1 cellular context compared by ENCODE assay signal in the genomic region with DNA sequence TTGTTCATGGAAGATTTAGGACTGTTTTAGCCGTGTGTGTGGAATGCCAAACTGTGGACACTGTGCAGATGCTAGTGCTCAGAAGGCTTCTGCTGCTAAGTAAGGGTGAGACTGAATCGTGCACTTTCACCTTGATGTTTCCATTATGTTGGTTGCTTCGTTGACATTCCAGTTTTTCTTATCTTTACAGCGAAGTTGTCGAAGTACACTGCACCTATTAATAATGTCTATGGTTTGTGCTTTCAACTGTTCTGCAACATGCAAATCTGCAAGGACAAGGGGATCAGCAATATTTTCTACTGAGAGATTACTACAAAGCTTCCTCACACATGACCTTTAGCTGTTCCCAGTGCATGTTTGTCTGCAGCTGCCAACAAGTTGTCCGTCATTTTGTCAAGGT.
TF ChIP-seq lines count a peak whose summit lies in the region.

No MANE protein-coding gene starts in this region.

TF ChIP-seq in HepG2, 621 proteins besides CTCF, POLR2A, EP300 and RAD21 (continued from another document and continues in another):
- TF ChIP-seq, protein P1, sequence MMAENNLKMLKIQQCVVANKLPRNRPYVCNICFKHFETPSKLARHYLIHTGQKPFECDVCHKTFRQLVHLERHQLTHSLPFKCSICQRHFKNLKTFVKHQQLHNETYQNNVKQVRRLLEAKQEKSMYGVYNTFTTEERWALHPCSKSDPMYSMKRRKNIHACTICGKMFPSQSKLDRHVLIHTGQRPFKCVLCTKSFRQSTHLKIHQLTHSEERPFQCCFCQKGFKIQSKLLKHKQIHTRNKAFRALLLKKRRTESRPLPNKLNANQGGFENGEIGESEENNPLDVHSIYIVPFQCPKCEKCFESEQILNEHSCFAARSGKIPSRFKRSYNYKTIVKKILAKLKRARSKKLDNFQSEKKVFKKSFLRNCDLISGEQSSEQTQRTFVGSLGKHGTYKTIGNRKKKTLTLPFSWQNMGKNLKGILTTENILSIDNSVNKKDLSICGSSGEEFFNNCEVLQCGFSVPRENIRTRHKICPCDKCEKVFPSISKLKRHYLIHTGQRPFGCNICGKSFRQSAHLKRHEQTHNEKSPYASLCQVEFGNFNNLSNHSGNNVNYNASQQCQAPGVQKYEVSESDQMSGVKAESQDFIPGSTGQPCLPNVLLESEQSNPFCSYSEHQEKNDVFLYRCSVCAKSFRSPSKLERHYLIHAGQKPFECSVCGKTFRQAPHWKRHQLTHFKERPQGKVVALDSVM (CRISPR knock-in tag; IDR thresholded peaks at IDR 0.05): no peak
- TF ChIP-seq ZNF800 (CRISPR knock-in tag; IDR thresholded peaks at IDR 0.05): no peak
- TF ChIP-seq BRCA1 (CRISPR knock-in tag; IDR thresholded peaks at IDR 0.05): no peak
- TF ChIP-seq ZNF552 (CRISPR knock-in tag; IDR thresholded peaks at IDR 0.05; ENCODE audit: borderline replicate concordance): no peak
- TF ChIP-seq HNF4A (CRISPR knock-in tag; IDR thresholded peaks at IDR 0.05): peak; percentile 73
- no peak for TF ChIP-seq ZNF891 (CRISPR knock-in tag; IDR thresholded peaks at IDR 0.05)
- TF ChIP-seq, protein P2, sequence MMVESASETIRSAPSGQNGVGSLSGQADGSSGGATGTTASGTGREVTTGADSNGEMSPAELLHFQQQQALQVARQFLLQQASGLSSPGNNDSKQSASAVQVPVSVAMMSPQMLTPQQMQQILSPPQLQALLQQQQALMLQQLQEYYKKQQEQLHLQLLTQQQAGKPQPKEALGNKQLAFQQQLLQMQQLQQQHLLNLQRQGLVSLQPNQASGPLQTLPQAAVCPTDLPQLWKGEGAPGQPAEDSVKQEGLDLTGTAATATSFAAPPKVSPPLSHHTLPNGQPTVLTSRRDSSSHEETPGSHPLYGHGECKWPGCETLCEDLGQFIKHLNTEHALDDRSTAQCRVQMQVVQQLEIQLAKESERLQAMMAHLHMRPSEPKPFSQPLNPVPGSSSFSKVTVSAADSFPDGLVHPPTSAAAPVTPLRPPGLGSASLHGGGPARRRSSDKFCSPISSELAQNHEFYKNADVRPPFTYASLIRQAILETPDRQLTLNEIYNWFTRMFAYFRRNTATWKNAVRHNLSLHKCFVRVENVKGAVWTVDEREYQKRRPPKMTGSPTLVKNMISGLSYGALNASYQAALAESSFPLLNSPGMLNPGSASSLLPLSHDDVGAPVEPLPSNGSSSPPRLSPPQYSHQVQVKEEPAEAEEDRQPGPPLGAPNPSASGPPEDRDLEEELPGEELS (CRISPR knock-in tag; IDR thresholded peaks at IDR 0.05): peak; percentile 68
- no peak for TF ChIP-seq GABPB1 (CRISPR knock-in tag; IDR thresholded peaks at IDR 0.05)
- 0 out of 2 replicates have a peak, but pooled peaks have one; percentile 39 for TF ChIP-seq SOX5 (CRISPR knock-in tag; IDR thresholded peaks at IDR 0.05; ENCODE audit: borderline replicate concordance)
- no peak for TF ChIP-seq ZFP82 (CRISPR knock-in tag; IDR thresholded peaks at IDR 0.05; ENCODE audit: borderline replicate concordance)
- TF ChIP-seq, protein P3, sequence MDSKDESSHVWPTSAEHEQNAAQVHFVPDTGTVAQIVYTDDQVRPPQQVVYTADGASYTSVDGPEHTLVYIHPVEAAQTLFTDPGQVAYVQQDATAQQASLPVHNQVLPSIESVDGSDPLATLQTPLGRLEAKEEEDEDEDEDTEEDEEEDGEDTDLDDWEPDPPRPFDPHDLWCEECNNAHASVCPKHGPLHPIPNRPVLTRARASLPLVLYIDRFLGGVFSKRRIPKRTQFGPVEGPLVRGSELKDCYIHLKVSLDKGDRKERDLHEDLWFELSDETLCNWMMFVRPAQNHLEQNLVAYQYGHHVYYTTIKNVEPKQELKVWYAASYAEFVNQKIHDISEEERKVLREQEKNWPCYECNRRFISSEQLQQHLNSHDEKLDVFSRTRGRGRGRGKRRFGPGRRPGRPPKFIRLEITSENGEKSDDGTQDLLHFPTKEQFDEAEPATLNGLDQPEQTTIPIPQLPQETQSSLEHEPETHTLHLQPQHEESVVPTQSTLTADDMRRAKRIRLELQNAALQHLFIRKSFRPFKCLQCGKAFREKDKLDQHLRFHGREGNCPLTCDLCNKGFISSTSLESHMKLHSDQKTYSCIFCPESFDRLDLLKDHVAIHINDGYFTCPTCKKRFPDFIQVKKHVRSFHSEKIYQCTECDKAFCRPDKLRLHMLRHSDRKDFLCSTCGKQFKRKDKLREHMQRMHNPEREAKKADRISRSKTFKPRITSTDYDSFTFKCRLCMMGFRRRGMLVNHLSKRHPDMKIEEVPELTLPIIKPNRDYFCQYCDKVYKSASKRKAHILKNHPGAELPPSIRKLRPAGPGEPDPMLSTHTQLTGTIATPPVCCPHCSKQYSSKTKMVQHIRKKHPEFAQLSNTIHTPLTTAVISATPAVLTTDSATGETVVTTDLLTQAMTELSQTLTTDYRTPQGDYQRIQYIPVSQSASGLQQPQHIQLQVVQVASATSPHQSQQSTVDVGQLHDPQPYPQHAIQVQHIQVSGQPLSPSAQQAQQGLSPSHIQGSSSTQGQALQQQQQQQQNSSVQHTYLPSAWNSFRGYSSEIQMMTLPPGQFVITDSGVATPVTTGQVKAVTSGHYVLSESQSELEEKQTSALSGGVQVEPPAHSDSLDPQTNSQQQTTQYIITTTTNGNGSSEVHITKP (CRISPR knock-in tag; IDR thresholded peaks at IDR 0.05; ENCODE audit: low read depth): no peak
- TF ChIP-seq, protein P4, sequence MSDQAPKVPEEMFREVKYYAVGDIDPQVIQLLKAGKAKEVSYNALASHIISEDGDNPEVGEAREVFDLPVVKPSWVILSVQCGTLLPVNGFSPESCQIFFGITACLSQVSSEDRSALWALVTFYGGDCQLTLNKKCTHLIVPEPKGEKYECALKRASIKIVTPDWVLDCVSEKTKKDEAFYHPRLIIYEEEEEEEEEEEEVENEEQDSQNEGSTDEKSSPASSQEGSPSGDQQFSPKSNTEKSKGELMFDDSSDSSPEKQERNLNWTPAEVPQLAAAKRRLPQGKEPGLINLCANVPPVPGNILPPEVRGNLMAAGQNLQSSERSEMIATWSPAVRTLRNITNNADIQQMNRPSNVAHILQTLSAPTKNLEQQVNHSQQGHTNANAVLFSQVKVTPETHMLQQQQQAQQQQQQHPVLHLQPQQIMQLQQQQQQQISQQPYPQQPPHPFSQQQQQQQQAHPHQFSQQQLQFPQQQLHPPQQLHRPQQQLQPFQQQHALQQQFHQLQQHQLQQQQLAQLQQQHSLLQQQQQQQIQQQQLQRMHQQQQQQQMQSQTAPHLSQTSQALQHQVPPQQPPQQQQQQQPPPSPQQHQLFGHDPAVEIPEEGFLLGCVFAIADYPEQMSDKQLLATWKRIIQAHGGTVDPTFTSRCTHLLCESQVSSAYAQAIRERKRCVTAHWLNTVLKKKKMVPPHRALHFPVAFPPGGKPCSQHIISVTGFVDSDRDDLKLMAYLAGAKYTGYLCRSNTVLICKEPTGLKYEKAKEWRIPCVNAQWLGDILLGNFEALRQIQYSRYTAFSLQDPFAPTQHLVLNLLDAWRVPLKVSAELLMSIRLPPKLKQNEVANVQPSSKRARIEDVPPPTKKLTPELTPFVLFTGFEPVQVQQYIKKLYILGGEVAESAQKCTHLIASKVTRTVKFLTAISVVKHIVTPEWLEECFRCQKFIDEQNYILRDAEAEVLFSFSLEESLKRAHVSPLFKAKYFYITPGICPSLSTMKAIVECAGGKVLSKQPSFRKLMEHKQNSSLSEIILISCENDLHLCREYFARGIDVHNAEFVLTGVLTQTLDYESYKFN (CRISPR knock-in tag; conservative IDR thresholded peaks at IDR 0.05): peak; percentile 67
- TF ChIP-seq FOXA1 (IDR thresholded peaks at IDR 0.05): no peak
- peak; percentile 49; the same call in 1 of the 2 replicates for TF ChIP-seq FOXA1 (CRISPR knock-in tag; IDR thresholded peaks at IDR 0.05)
- no peak for TF ChIP-seq CSRNP1 (CRISPR knock-in tag; IDR thresholded peaks at IDR 0.05)
- peak; percentile 69 for TF ChIP-seq NR2F6 (IDR thresholded peaks at IDR 0.05)
- TF ChIP-seq NR2F6 (CRISPR knock-in tag; IDR thresholded peaks at IDR 0.05): peak; percentile 14; the same call in 1 of the 2 replicates
- TF ChIP-seq ZNF629 (CRISPR knock-in tag; conservative IDR thresholded peaks at IDR 0.05): no peak
- no peak for TF ChIP-seq ZNF33A (CRISPR knock-in tag; IDR thresholded peaks at IDR 0.05; ENCODE audit: borderline replicate concordance)
- TF ChIP-seq KLF11 (CRISPR knock-in tag; IDR thresholded peaks at IDR 0.05): no peak
- TF ChIP-seq NCOA2 (CRISPR knock-in tag; IDR thresholded peaks at IDR 0.05): peak; percentile 73
- TF ChIP-seq JUND (CRISPR knock-in tag; IDR thresholded peaks at IDR 0.05): no peak
- no peak for TF ChIP-seq ZNF749 (CRISPR knock-in tag; IDR thresholded peaks at IDR 0.05; ENCODE audit: borderline replicate concordance)
- no peak for TF ChIP-seq ZFY (CRISPR knock-in tag; IDR thresholded peaks at IDR 0.05)
- TF ChIP-seq ZNF441 (CRISPR knock-in tag; IDR thresholded peaks at IDR 0.05; ENCODE audit: borderline replicate concordance): no peak
- 0 out of 2 replicates have a peak, but pooled peaks have one; percentile 8 for TF ChIP-seq STAG1 (CRISPR knock-in tag; IDR thresholded peaks at IDR 0.05)
- TF ChIP-seq HNRNPH1 (optimal IDR thresholded peaks at IDR 0.05; ENCODE audit: low read depth, low read length): no peak
- TF ChIP-seq, protein P5, sequence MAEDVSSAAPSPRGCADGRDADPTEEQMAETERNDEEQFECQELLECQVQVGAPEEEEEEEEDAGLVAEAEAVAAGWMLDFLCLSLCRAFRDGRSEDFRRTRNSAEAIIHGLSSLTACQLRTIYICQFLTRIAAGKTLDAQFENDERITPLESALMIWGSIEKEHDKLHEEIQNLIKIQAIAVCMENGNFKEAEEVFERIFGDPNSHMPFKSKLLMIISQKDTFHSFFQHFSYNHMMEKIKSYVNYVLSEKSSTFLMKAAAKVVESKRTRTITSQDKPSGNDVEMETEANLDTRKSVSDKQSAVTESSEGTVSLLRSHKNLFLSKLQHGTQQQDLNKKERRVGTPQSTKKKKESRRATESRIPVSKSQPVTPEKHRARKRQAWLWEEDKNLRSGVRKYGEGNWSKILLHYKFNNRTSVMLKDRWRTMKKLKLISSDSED (CRISPR knock-in tag; IDR thresholded peaks at IDR 0.05): no peak
- no peak for TF ChIP-seq ZNF530 (CRISPR knock-in tag; IDR thresholded peaks at IDR 0.05; ENCODE audit: low read depth)
- peak; percentile 94 for TF ChIP-seq PPARG (CRISPR knock-in tag; conservative IDR thresholded peaks at IDR 0.05)
- no peak for TF ChIP-seq ATAD3A (CRISPR knock-in tag; IDR thresholded peaks at IDR 0.05)
